8 cellular contexts compared by ENCODE assay signal in genomic region chr1:204258213-204259115, GRCh38. TPM values are rescaled to one million over a fixed set of nuclear protein-coding genes. Genes with fewer than 3 reads are reported as not detected.
DNase-seq lines count a peak whose midpoint lies in the region; ATAC-seq and TF ChIP-seq lines count a peak whose summit lies in the region.

No MANE protein-coding gene starts in this region.

- ATAC-seq in HG03439 (IDR thresholded peaks at IDR 0.05; ENCODE audit: unreplicated experiment) (no peak), HG02610 (IDR thresholded peaks at IDR 0.05; ENCODE audit: unreplicated experiment) (no peak)

- peak; percentile 70 for DNase-seq in A172 (ENCODE audit: low spot score)
- no peak for DNase-seq in GM12864 (ENCODE audit: low read depth)
- peak; percentile 52 for DNase-seq in NCI-H2196 (lab: John Stamatoyannopoulos, UW; ENCODE audit: unreplicated experiment)
- DNase-seq in activated T-cell treated with anti-CD3 and anti-CD28 coated beads for 48 hours (ENCODE audit: low read depth) = peak; percentile 23
- DNase-seq in foreskin melanocyte = peak; percentile 35
- DNase-seq in pons (ENCODE audit: low spot score) = peak; percentile 79

- TF ChIP-seq CTCF in GM12864 (IDR thresholded peaks at IDR 0.05; ENCODE audit: low read depth, low read length, missing control alignments) = peak; percentile 72

- no peak overlapping the region for H3K4me3 ChIP-seq in GM12864 (ENCODE audit: low read depth, low read length)

RNA-seq across cellular contexts. Expression of gene GOLT1A, which starts 44.7 kb away (rescaled TPM):
- 0.19 TPM in 1 of 2 replicates, not detected in the other for total RNA-seq in A172 (2014; rRNA removed; shearing (Covaris generic))
